ENCODE assay signal across 1 cellular context in the genomic region with DNA sequence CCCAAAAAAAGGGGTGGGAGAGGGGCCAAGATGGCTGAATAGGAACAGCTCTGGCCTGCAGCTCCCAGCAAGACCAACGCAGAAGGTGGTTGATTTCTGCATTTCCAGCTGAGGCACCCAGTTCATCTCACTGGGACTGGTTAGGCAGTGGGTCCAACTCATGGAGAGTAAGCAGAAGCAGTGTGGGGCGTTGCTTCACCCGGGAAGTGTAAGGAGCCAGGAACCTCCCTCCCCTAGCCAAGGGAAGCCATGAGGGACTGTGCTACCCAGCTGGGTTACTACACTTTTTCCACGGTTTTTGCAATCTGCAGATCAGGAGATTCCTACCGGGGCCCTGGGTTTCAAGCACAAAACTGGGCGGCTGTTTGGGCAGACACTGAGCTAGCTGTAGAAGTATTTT.
TF ChIP-seq lines count a peak whose summit lies in the region.

No MANE protein-coding gene starts in this region.

TF ChIP-seq in GM23338, 12 proteins besides CTCF, POLR2A, EP300 and RAD21 (continued from another document):
- TF ChIP-seq ETS1 (IDR thresholded peaks at IDR 0.05) = no peak
TF ChIP-seq in GM23338: peak in this region for 0.
